In genomic region chr16:20901441-20902112, GRCh38 we compare ENCODE assay signal across 1 cellular context.
TF ChIP-seq lines count a peak whose summit lies in the region.

No MANE protein-coding gene starts in this region.

TF ChIP-seq in HepG2, 621 proteins besides CTCF, POLR2A, EP300 and RAD21 (continues in another document):
- no peak for TF ChIP-seq ZBTB7B (CRISPR knock-in tag; IDR thresholded peaks at IDR 0.05)
- 0 out of 2 replicates have a peak, but pooled peaks have one; percentile 49 for TF ChIP-seq ZC3H13 (CRISPR knock-in tag; IDR thresholded peaks at IDR 0.05)
- TF ChIP-seq ZNF7 (CRISPR knock-in tag; IDR thresholded peaks at IDR 0.05), result peak; percentile 44; the same call in 1 of the 2 replicates
- TF ChIP-seq TFDP1 (CRISPR knock-in tag; IDR thresholded peaks at IDR 0.05; ENCODE audit: borderline replicate concordance), result 0 out of 2 replicates have a peak, but pooled peaks have one; percentile 35
- TF ChIP-seq ZBTB46 (CRISPR knock-in tag; IDR thresholded peaks at IDR 0.05; ENCODE audit: borderline replicate concordance), result 0 out of 2 replicates have a peak, but pooled peaks have one; percentile 16
- TF ChIP-seq CSRNP2 (CRISPR knock-in tag; conservative IDR thresholded peaks at IDR 0.05; ENCODE audit: low read depth), result no peak
- TF ChIP-seq ZBTB21 (CRISPR knock-in tag; IDR thresholded peaks at IDR 0.05), result 0 out of 2 replicates have a peak, but pooled peaks have one; percentile 17
- no peak for TF ChIP-seq ZNF30 (CRISPR knock-in tag; IDR thresholded peaks at IDR 0.05)
- TF ChIP-seq NFE2 (CRISPR knock-in tag; IDR thresholded peaks at IDR 0.05), result 0 out of 2 replicates have a peak, but pooled peaks have one; percentile 4
- TF ChIP-seq ZNF280B (CRISPR knock-in tag; IDR thresholded peaks at IDR 0.05; ENCODE audit: borderline replicate concordance), result peak; percentile 45; the same call in 1 of the 2 replicates
- no peak for TF ChIP-seq ZNF597 (CRISPR knock-in tag; IDR thresholded peaks at IDR 0.05)
- TF ChIP-seq PRDM4 (CRISPR knock-in tag; IDR thresholded peaks at IDR 0.05; ENCODE audit: borderline replicate concordance), result 0 out of 2 replicates have a peak, but pooled peaks have one; percentile 13
- no peak for TF ChIP-seq ZBTB1 (CRISPR knock-in tag; IDR thresholded peaks at IDR 0.05; ENCODE audit: borderline replicate concordance)
- 0 out of 2 replicates have a peak, but pooled peaks have one; percentile 8 for TF ChIP-seq ZNF335 (CRISPR knock-in tag; IDR thresholded peaks at IDR 0.05)
- 0 out of 2 replicates have a peak, but pooled peaks have one; percentile 54 for TF ChIP-seq FOXO4 (CRISPR knock-in tag; conservative IDR thresholded peaks at IDR 0.05)
- TF ChIP-seq PRPF4 (IDR thresholded peaks at IDR 0.05; ENCODE audit: low read depth, low read length, poor library complexity, severe bottlenecking), result peak; percentile 78
- TF ChIP-seq ZBTB38 (CRISPR knock-in tag; IDR thresholded peaks at IDR 0.05), result peak; percentile 93
- TF ChIP-seq SP2 (CRISPR knock-in tag; IDR thresholded peaks at IDR 0.05), result peak; percentile 29; the same call in 1 of the 2 replicates
- TF ChIP-seq AGO2 (optimal IDR thresholded peaks at IDR 0.05; ENCODE audit: low read depth, low read length), result no peak
- 0 out of 2 replicates have a peak, but pooled peaks have one; percentile 19 for TF ChIP-seq ZNF318 (CRISPR knock-in tag; IDR thresholded peaks at IDR 0.05)
- 0 out of 2 replicates have a peak, but pooled peaks have one; percentile 16 for TF ChIP-seq ZNF441 (CRISPR knock-in tag; IDR thresholded peaks at IDR 0.05; ENCODE audit: borderline replicate concordance)
- 0 out of 2 replicates have a peak, but pooled peaks have one; percentile 11 for TF ChIP-seq TSC22D2 (CRISPR knock-in tag; IDR thresholded peaks at IDR 0.05; ENCODE audit: borderline replicate concordance)
- 0 out of 2 replicates have a peak, but pooled peaks have one; percentile 32 for TF ChIP-seq NFYB (CRISPR knock-in tag; IDR thresholded peaks at IDR 0.05)
- TF ChIP-seq ZNF891 (CRISPR knock-in tag; IDR thresholded peaks at IDR 0.05), result 0 out of 2 replicates have a peak, but pooled peaks have one; percentile 21
- no peak for TF ChIP-seq CBX2 (IDR thresholded peaks at IDR 0.05; ENCODE audit: low read depth, low read length)
- TF ChIP-seq CBX2 (CRISPR knock-in tag; IDR thresholded peaks at IDR 0.05; ENCODE audit: low read depth), result 0 out of 2 replicates have a peak, but pooled peaks have one; percentile 36
- TF ChIP-seq FOXA3 (CRISPR knock-in tag; IDR thresholded peaks at IDR 0.05), result peak; percentile 27; the same call in 1 of the 2 replicates
- peak; percentile 39 for TF ChIP-seq TFDP2 (CRISPR knock-in tag; IDR thresholded peaks at IDR 0.05)
- no peak for TF ChIP-seq TEF (CRISPR knock-in tag; IDR thresholded peaks at IDR 0.05)
- TF ChIP-seq MIER3 (CRISPR knock-in tag; IDR thresholded peaks at IDR 0.05; ENCODE audit: borderline replicate concordance), result peak; percentile 51; the same call in 1 of the 2 replicates
- 0 out of 2 replicates have a peak, but pooled peaks have one; percentile 16 for TF ChIP-seq HMG20B (CRISPR knock-in tag; conservative IDR thresholded peaks at IDR 0.05)
- 0 out of 2 replicates have a peak, but pooled peaks have one; percentile 46 for TF ChIP-seq NFYC (CRISPR knock-in tag; IDR thresholded peaks at IDR 0.05)
- peak; percentile 25; the same call in 1 of the 2 replicates for TF ChIP-seq SALL1 (CRISPR knock-in tag; IDR thresholded peaks at IDR 0.05)
